Comparison of ENCODE assay signal across 8 cellular contexts in the genomic region with DNA sequence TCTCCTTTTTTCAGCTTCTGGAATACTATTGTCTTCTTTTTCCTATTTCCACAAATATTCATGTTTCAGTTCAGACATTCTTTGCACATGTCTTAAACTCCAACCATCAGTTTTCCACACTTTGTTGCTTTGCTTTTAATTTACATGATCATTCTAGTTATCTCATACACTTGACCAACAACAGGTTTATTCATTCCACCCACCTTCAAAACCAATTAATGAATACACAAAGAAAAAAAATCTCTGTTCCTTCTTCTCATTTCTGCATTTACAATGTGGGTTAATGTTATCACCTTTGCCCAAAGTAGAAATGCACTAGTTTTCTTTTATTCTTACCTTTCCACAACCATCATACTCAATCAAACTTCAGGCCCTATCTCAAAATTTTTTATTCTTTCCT.
"Had no signal": no experiment of that assay in that cellular context is flagged by ENCODE, and none has a peak within 500 bp of the region (broad histone marks: within the 10 kb centered on the region; RNA-seq: fewer than 3 reads in every experiment).

No MANE protein-coding gene starts in this region.

- DNase-seq: IMR-90, KBM-7, KG1 had no signal

- H3K27ac Mint-ChIP-seq: IgD-negative memory B cell had no signal

- H3K4me3 Mint-ChIP-seq: IgD-negative memory B cell had no signal

- H3K27ac ChIP-seq: HL-60 had no signal

- H3K4me3 ChIP-seq: K562 had no signal

- FAIRE-seq: HepG2, HTR-8/SVneo, K562 had no signal

- ATAC-seq: HepG2, K562 had no signal

- H3K4me1 Mint-ChIP-seq: IgD-negative memory B cell had no signal
